In the genomic region with DNA sequence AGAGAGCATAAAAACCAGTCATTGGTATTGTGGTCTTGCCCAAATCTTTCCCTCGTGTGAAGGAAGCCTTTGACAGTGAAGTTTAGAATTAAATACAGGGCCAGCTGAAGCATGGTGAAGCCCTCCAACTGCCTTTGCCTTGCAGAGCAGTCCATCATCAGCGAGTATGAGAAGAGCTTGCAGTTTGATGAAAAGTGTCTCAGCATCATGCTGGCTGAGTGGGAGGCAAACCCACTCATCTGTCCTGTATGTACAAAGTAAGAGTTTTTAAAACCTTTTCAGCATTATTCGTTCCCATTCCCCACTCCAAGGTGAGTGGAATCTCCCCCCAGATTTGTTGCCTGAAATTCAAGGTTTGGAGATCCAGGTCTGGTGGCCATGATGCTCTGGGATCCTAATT, we compare ENCODE assay signal across 19 cellular contexts. TPM values are rescaled to one million over a fixed set of nuclear protein-coding genes. Genes with fewer than 3 reads are reported as not detected.
DNase-seq lines count a peak whose midpoint lies in the region; ATAC-seq, FAIRE-seq and TF ChIP-seq lines count a peak whose summit lies in the region.
"Had no signal": no experiment of that assay in that cellular context is flagged by ENCODE, and none has a peak within 500 bp of the region (broad histone marks: within the 10 kb centered on the region; RNA-seq: fewer than 3 reads in every experiment).

No MANE protein-coding gene starts in this region.

- no peak for ATAC-seq in HG02885 (IDR thresholded peaks at IDR 0.05; ENCODE audit: poor library complexity, unreplicated experiment)
- no peak for ATAC-seq in omental fat pad (ENCODE audit: low FRiP score)

- H3K4me3 Mint-ChIP-seq in activated naive CD4-positive, alpha-beta T cell treated with anti-CD3 and anti-CD28 coated beads, Interleukin-2, amount 50 U/mL, for 24 hours: no peak overlapping the region
- H3K4me3 Mint-ChIP-seq in activated naive CD4-positive, alpha-beta T cell treated with anti-CD3 and anti-CD28 coated beads, Interleukin-2, amount 10 ng/mL, durations not matched to agents 7 days and 5 days: no peak overlapping the region
- no peak overlapping the region for H3K4me3 Mint-ChIP-seq in astrocyte (ENCODE audit: unreplicated experiment)
- H3K4me3 Mint-ChIP-seq: CD4-positive, alpha-beta memory T cell; HFFc6 had no signal

- H3K36me3 ChIP-seq in astrocyte (ENCODE audit: insufficient read depth, low read length): peaks cover 37% of the 10 kb centered on the region

- H4K20me1 ChIP-seq in astrocyte (ENCODE audit: insufficient read depth, low read length): peaks cover 15% of the 10 kb centered on the region

- no peaks in the 10 kb centered on the region for H3K27me3 Mint-ChIP-seq in activated naive CD4-positive, alpha-beta T cell treated with anti-CD3 and anti-CD28 coated beads, Interleukin-2, amount 50 U/mL, for 24 hours
- H3K27me3 Mint-ChIP-seq in activated naive CD4-positive, alpha-beta T cell treated with anti-CD3 and anti-CD28 coated beads, Interleukin-2, amount 10 ng/mL, durations not matched to agents 7 days and 5 days: no peaks in the 10 kb centered on the region
- no peaks in the 10 kb centered on the region for H3K27me3 Mint-ChIP-seq in astrocyte (ENCODE audit: low read depth, unreplicated experiment)
- H3K27me3 Mint-ChIP-seq: CD4-positive, alpha-beta memory T cell had no signal

- TF ChIP-seq CTCF in astrocyte (IDR thresholded peaks at IDR 0.05; ENCODE audit: insufficient read depth, low read depth, low read length) (no peak), omental fat pad (IDR thresholded peaks at IDR 0.05) (no peak)

- H3K4me1 Mint-ChIP-seq in activated naive CD4-positive, alpha-beta T cell treated with anti-CD3 and anti-CD28 coated beads, Interleukin-2, amount 50 U/mL, for 24 hours: peaks cover 30% of the 10 kb centered on the region
- peaks cover 27% of the 10 kb centered on the region for H3K4me1 Mint-ChIP-seq in activated naive CD4-positive, alpha-beta T cell treated with anti-CD3 and anti-CD28 coated beads, Interleukin-2, amount 10 ng/mL, durations not matched to agents 7 days and 5 days
- peaks cover 18% of the 10 kb centered on the region for H3K4me1 Mint-ChIP-seq in astrocyte (ENCODE audit: low read depth, unreplicated experiment)

- H3K9ac ChIP-seq in astrocyte (ENCODE audit: low read length): no peak overlapping the region

- no peak overlapping the region for H3K4me2 ChIP-seq in astrocyte (ENCODE audit: low read length)

- FAIRE-seq in astrocyte (lab: Jason Lieb, UNC): no peak
- FAIRE-seq: GM12891, GM18507, H54 had no signal

- H3K4me1 ChIP-seq in astrocyte (ENCODE audit: insufficient read depth, low read length): peaks cover 17% of the 10 kb centered on the region

- peaks cover 9% of the 10 kb centered on the region for H3K36me3 Mint-ChIP-seq in activated naive CD4-positive, alpha-beta T cell treated with anti-CD3 and anti-CD28 coated beads, Interleukin-2, amount 50 U/mL, for 24 hours
- peaks cover 49% of the 10 kb centered on the region for H3K36me3 Mint-ChIP-seq in activated naive CD4-positive, alpha-beta T cell treated with anti-CD3 and anti-CD28 coated beads, Interleukin-2, amount 10 ng/mL, durations not matched to agents 7 days and 5 days
- H3K36me3 Mint-ChIP-seq in astrocyte (ENCODE audit: low read depth, unreplicated experiment): peaks cover 15% of the 10 kb centered on the region

- H3K27ac ChIP-seq in astrocyte (ENCODE audit: low read depth, low read length): no peak overlapping the region
- H3K27ac ChIP-seq in caudate nucleus (ENCODE audit: low read depth, low read length): peak overlapping the region; percentile 13

- H2AFZ ChIP-seq in astrocyte (ENCODE audit: low read depth, low read length): no peak overlapping the region

- H3K9me3 ChIP-seq in astrocyte (ENCODE audit: insufficient read depth, low read depth, low read length): no peaks in the 10 kb centered on the region
- H3K9me3 ChIP-seq: HAP-1 had no signal

- no peaks in the 10 kb centered on the region for H3K27me3 ChIP-seq in astrocyte (ENCODE audit: insufficient read depth, low read length)

- no peaks in the 10 kb centered on the region for H3K9me3 Mint-ChIP-seq in activated naive CD4-positive, alpha-beta T cell treated with anti-CD3 and anti-CD28 coated beads, Interleukin-2, amount 50 U/mL, for 24 hours
- no peaks in the 10 kb centered on the region for H3K9me3 Mint-ChIP-seq in activated naive CD4-positive, alpha-beta T cell treated with anti-CD3 and anti-CD28 coated beads, Interleukin-2, amount 10 ng/mL, durations not matched to agents 7 days and 5 days
- H3K9me3 Mint-ChIP-seq in astrocyte (ENCODE audit: unreplicated experiment): no peaks in the 10 kb centered on the region
- H3K9me3 Mint-ChIP-seq: CD4-positive, alpha-beta memory T cell; HFFc6 had no signal

- CTCF ChIA-PET in activated naive CD4-positive, alpha-beta T cell treated with anti-CD3 and anti-CD28 coated beads, Interleukin-2, amount 10 ng/mL, durations not matched to agents 7 days and 5 days (lab: Charles Lee): no interaction called here

- DNase-seq in activated naive CD4-positive, alpha-beta T cell treated with anti-CD3 and anti-CD28 coated beads, Interleukin-2, amount 10 ng/mL, durations not matched to agents 7 days and 5 days: no peak
- DNase-seq in astrocyte (ENCODE audit: low read depth) (no peak), caudate nucleus (lab: John Stamatoyannopoulos, UW) (peak in 4 of 61 donors; percentile 2 to 44 (median 22)), omental fat pad (ENCODE audit: low spot score) (no peak)
- DNase-seq: C1 segment of cervical spinal cord; Calu3; CD4-positive, alpha-beta memory T cell; COR-L47; DMS53; DMS79 treated with DMSO at 0.1 percent for 48 hours; GF-D8; GOT3; HFFc6 had no signal

- H3K27ac Mint-ChIP-seq in activated naive CD4-positive, alpha-beta T cell treated with anti-CD3 and anti-CD28 coated beads, Interleukin-2, amount 50 U/mL, for 24 hours: peak overlapping the region; percentile 59
- H3K27ac Mint-ChIP-seq in activated naive CD4-positive, alpha-beta T cell treated with anti-CD3 and anti-CD28 coated beads, Interleukin-2, amount 10 ng/mL, durations not matched to agents 7 days and 5 days: no peak overlapping the region
- H3K27ac Mint-ChIP-seq in astrocyte (ENCODE audit: unreplicated experiment): peak overlapping the region; percentile 47
- H3K27ac Mint-ChIP-seq: HFFc6 had no signal

- peaks cover 19% of the 10 kb centered on the region for H3K79me2 ChIP-seq in astrocyte (ENCODE audit: insufficient read depth, low read length)

- H3K4me3 ChIP-seq in astrocyte (ENCODE audit: insufficient read depth, low read depth, low read length): no peak overlapping the region
- H3K4me3 ChIP-seq: HAP-1 had no signal

RNA-seq across cellular contexts. Expression of gene RPAIN, which starts 5.8 kb away (rescaled TPM):
- total RNA-seq in astrocyte: 35.7 and 46.5 TPM in 2 replicates
- total RNA-seq in omental fat pad: 10 to 100 TPM; 27.9 to 44.8 (median 30.7) TPM

RNA-seq across cellular contexts. Expression of gene NUP88, which starts 6.4 kb away (rescaled TPM):
- total RNA-seq in astrocyte (43.3 and 46.6 TPM in 2 replicates), omental fat pad (10 to 100 TPM; 61.6 to 92.3 (median 70.6) TPM)

RNA-seq across cellular contexts. Expression of gene C1QBP, which starts 13.1 kb away (rescaled TPM):
- total RNA-seq in astrocyte (147 and 162 TPM in 2 replicates), omental fat pad (100 to 1,000 TPM in 2 of 4 donors, 10 to 100 TPM in 2; 89.8 to 149 (median 102) TPM)

RNA-seq across cellular contexts. Expression of gene DHX33, which starts 43.0 kb away (rescaled TPM):
- total RNA-seq in astrocyte: 17.7 and 19.1 TPM in 2 replicates
- total RNA-seq in omental fat pad: 10 to 100 TPM; 10.2 to 34.1 (median 10.7) TPM
